1 cellular context compared by ENCODE assay signal in genomic region chr4:147820975-147821374, GRCh38.
TF ChIP-seq lines count a peak whose summit lies in the region.

No MANE protein-coding gene starts in this region.

TF ChIP-seq in HCT116, 20 proteins besides CTCF, POLR2A, EP300 and RAD21 (continued from another document):
- TF ChIP-seq SP1 (IDR thresholded peaks at IDR 0.05; ENCODE audit: low read depth) (no peak), EGR1 (IDR thresholded peaks at IDR 0.05; ENCODE audit: low read depth) (no peak), POLR2AphosphoS5 (IDR thresholded peaks at IDR 0.05; ENCODE audit: low read depth, low read length) (no peak), ELF1 (IDR thresholded peaks at IDR 0.05; ENCODE audit: borderline replicate concordance, low read depth) (no peak), TCF7L2 (IDR thresholded peaks at IDR 0.05; ENCODE audit: borderline replicate concordance, extremely low read depth, insufficient read depth, insufficient read length) (no peak), ZBTB33 (IDR thresholded peaks at IDR 0.05; ENCODE audit: extremely low read depth, insufficient replicate concordance, low read length) (no peak), SRF (IDR thresholded peaks at IDR 0.05; ENCODE audit: low read depth) (no peak), SIN3A (IDR thresholded peaks at IDR 0.05; ENCODE audit: low read depth) (no peak)
TF ChIP-seq in HCT116: peak in this region for 0.
